ENCODE assay signal across 11 cellular contexts in the genomic region with DNA sequence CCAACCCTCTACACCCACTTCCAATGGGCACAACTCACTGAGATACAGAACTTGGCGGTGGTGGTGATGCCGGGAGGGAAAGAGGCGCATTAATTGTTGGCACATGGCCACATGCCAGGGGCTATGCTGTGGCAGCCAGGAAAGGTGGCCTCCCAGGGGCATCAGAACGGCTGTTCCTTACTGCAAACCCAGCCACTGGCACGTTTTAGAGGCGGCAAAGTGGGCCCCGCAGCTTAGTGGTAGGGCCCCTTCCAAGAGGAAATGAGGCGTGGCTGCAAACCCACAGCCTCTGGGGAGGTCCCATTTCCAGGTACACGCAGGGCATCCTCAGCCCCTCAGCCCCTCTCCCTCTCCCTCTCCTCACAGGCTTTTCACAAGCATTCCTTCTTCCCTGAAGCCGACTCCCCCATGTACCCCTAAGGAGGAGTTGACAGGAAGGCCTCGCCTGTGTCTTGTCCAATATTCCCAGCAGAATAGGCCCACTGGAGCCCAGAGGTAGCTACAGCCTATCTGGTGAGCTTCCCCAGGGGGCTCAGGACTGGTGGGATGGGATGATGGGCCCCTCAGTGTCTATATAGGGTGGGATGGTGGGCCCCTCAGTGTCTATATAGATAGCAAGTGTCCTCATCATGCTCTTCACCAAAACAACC.
DNase-seq lines count a peak whose midpoint lies in the region; ATAC-seq, FAIRE-seq and TF ChIP-seq lines count a peak whose summit lies in the region.
"Had no signal": no experiment of that assay in that cellular context is flagged by ENCODE, and none has a peak within 500 bp of the region (broad histone marks: within the 10 kb centered on the region; RNA-seq: fewer than 3 reads in every experiment).

No MANE protein-coding gene starts in this region.

- FAIRE-seq in H54 (lab: Jason Lieb, UNC) = no peak
- FAIRE-seq: GM18507 had no signal

- no peak for ATAC-seq in HG03565 (IDR thresholded peaks at IDR 0.05; ENCODE audit: unreplicated experiment)

- H3K27ac Mint-ChIP-seq in CD14-positive monocyte = peak overlapping the region; percentile 93 to 98 (median 97)

- no peak for DNase-seq in CD14-positive monocyte (ENCODE audit: low spot score)
- peak in 1 of 2 experiments; percentile 12 for DNase-seq in HL-60 (ENCODE audit: low read depth in 1 of 2, low spot score in 1 of 2)
- peak in 1 of 7 donors; percentile 48 for DNase-seq in adrenal gland
- no peak for DNase-seq in NCI-H1930 (lab: John Stamatoyannopoulos, UW)
- DNase-seq in H54 (ENCODE audit: insufficient read length, low spot score) = no peak
- no peak for DNase-seq in NCI-H526 (lab: John Stamatoyannopoulos, UW)
- DNase-seq: aorta had no signal

- H3K36me3 ChIP-seq in adrenal gland (replicated peaks in 1 of 2) = peaks cover 0 to 5% of the 10 kb centered on the region in 2 donors
- peaks cover 51% of the 10 kb centered on the region for H3K36me3 ChIP-seq in neutrophil

- H3K4me3 ChIP-seq in HL-60 (replicated peaks; ENCODE audit: insufficient read depth, low read length) (no peak overlapping the region), adrenal gland (no peak overlapping the region), neutrophil (ENCODE audit: low read depth in 1 of 2, low read length in 1 of 2) (no peak overlapping the region)

- peaks cover 70% of the 10 kb centered on the region for H3K4me1 Mint-ChIP-seq in CD14-positive monocyte

- H3K9me3 Mint-ChIP-seq in CD14-positive monocyte = no peaks in the 10 kb centered on the region

- H3K4me1 ChIP-seq in adrenal gland (replicated peaks in 1 of 2) (peaks cover 17 to 31% of the 10 kb centered on the region in 2 donors), neutrophil (ENCODE audit: control insufficient read depth in 1 of 2, insufficient read depth in 1 of 2, low read depth in 1 of 2, low read length in 1 of 2) (peaks cover 30 to 50% of the 10 kb centered on the region in 2 experiments)

- WGBS in adrenal gland, 4 donors = 79 to 83% (median 81%) methylated on average over 10 to 11 of the region's 11 CpGs

- H3K27ac ChIP-seq in HL-60 (replicated peaks) (peak overlapping the region; percentile 13), adrenal gland (peak overlapping the region in 4 of 5 donors; percentile 77 to 91 (median 83)), neutrophil (peak overlapping the region; percentile 37)
- H3K27ac ChIP-seq: VCaP had no signal

- no peak for TF ChIP-seq POLR2A in adrenal gland (IDR thresholded peaks at IDR 0.05)
- TF ChIP-seq POLR2A in H54 (IDR thresholded peaks at IDR 0.05; ENCODE audit: low read depth, low read length) = no peak

- TF ChIP-seq CTCF in CD14-positive monocyte (IDR thresholded peaks at IDR 0.05) = no peak
- TF ChIP-seq CTCF in HL-60 (IDR thresholded peaks at IDR 0.05; ENCODE audit: insufficient read depth, low read length) = no peak
- no peak for TF ChIP-seq CTCF in adrenal gland (IDR thresholded peaks at IDR 0.05)
- TF ChIP-seq CTCF in neutrophil (IDR thresholded peaks at IDR 0.05) = no peak

- intact Hi-C loops in CD14-positive monocyte (cut with micrococcal nuclease) = loop anchor here in 1 of 2 donors (5.0 kb wide), 1 partner anchor 47 kb away; no protein-coding TSS in a partner anchor
- intact Hi-C loops in adrenal gland (cut with DNase I) = no loop called here

- H3K4me3 Mint-ChIP-seq in CD14-positive monocyte = no peak overlapping the region

- H3K36me3 Mint-ChIP-seq in CD14-positive monocyte = peaks cover 64% of the 10 kb centered on the region in 2 donors

- H3K27me3 Mint-ChIP-seq in CD14-positive monocyte (ENCODE audit: low read depth in 3 of 3) = peaks cover 0 to 2% (median 0%) of the 10 kb centered on the region in 3 donors

- no peaks in the 10 kb centered on the region for H3K9me3 ChIP-seq in adrenal gland (replicated peaks in 1 of 3)
- no peaks in the 10 kb centered on the region for H3K9me3 ChIP-seq in neutrophil

- H3K27me3 ChIP-seq in HL-60 (ENCODE audit: insufficient read depth, poor library complexity, severe bottlenecking) (no peaks in the 10 kb centered on the region), adrenal gland (no peaks in the 10 kb centered on the region), neutrophil (no peaks in the 10 kb centered on the region)

Comparison
In these comparisons a context has a peak if more than half of its experiments do, and no peak if none do; other contexts are left out.
1. H3K27ac ChIP-seq: peak in every context shown above with its lines; median percentile 83 in adrenal gland; 37 in neutrophil; 13 in HL-60.